In the genomic region with DNA sequence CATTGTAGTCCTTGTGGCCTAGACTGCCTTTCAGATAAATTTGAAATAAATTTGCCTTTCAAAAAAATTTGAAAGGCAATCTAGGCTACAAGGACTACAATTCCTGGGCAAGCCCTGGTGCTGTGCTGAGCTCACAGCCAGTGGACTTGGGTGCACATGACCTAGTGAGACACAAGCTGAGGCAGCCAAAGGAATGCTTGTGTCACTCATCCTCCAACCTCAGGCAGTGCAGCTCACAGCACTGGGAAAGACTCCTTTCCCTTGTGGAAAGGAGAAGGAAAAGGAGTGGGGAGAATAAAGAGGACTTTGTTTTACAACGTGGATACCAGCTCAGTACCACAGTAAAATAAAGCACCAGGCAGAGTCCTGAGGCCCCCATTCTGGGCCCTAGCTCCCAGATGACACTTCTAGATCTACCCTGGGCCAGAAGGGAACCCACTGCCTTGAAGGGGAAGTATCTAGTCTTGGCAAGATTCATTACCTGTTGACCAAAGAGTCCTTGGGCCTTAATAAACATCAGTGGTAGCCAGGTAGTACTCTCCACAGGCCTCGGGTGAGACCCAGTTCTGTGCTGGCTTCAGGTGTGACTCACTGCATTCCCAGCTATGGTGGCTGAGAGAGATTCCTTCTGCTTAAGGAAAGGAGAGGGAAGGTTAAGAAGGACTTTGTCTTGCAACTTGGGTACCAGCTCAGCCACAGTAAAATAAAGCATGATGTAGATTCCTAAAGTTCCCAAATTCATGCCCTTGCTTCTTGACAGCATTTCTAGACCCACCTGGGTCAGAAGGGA, we compare ENCODE assay signal across 15 cellular contexts.
DNase-seq lines count a peak whose midpoint lies in the region; ATAC-seq and TF ChIP-seq lines count a peak whose summit lies in the region.
"Had no signal": no experiment of that assay in that cellular context is flagged by ENCODE, and none has a peak within 500 bp of the region (broad histone marks: within the 10 kb centered on the region; RNA-seq: fewer than 3 reads in every experiment).

No MANE protein-coding gene starts in this region.

- H3F3A ChIP-seq in GM23248 (ENCODE audit: insufficient read depth) = peaks cover 27% of the 10 kb centered on the region

- WGBS in GM23248 (ENCODE audit: low coverage in 1 of 2, low lambda C conversion rate in 2 of 2, missing lambda C conversion rate in 2 of 2), 2 experiments = 64 to 77% methylated on average over 2 of the region's 2 CpGs
- WGBS in trophoblast cell (ENCODE audit: extremely low coverage, insufficient coverage, insufficient read length) = no CpG with 5 or more reads among the region's 2 CpGs

- H3K4me2 ChIP-seq in GM23248 (ENCODE audit: unreplicated experiment) = no peak overlapping the region
- no peak overlapping the region for H3K4me2 ChIP-seq in trophoblast cell (ENCODE audit: low read length)
- H3K4me2 ChIP-seq: KMS-11 had no signal

- no peak overlapping the region for H2BK12ac ChIP-seq in trophoblast cell (ENCODE audit: low read length)

- no peak overlapping the region for H3K18ac ChIP-seq in trophoblast cell (ENCODE audit: low read length)

- H3K9ac ChIP-seq in GM23248 (no peak overlapping the region), trophoblast cell (ENCODE audit: low read length) (no peak overlapping the region)
- H3K9ac ChIP-seq: KMS-11 had no signal

- H3K14ac ChIP-seq in trophoblast cell (ENCODE audit: low read length) = no peak overlapping the region

- no peak overlapping the region for H3K4ac ChIP-seq in trophoblast cell (ENCODE audit: low read depth, low read length)

- in situ Hi-C loops in GM23248 (cut with MboI) = no loop called here

- H3K27me3 ChIP-seq in GM23248 (replicated peaks; ENCODE audit: insufficient read depth) (no peaks in the 10 kb centered on the region), trophoblast cell (ENCODE audit: insufficient read depth, low read length) (no peaks in the 10 kb centered on the region)
- H3K27me3 ChIP-seq: MG63 had no signal

- H3K36me3 ChIP-seq in GM23248 (ENCODE audit: low read depth) (no peaks in the 10 kb centered on the region), trophoblast cell (ENCODE audit: control insufficient read depth in 1 of 2, insufficient read depth in 2 of 2, low read length in 2 of 2) (no peaks in the 10 kb centered on the region)
- H3K36me3 ChIP-seq: MG63 had no signal

- H2BK120ac ChIP-seq in trophoblast cell (ENCODE audit: insufficient read depth, low read length, poor library complexity) = no peak overlapping the region

- H3K9me2 ChIP-seq in GM23248 (ENCODE audit: insufficient read depth) = no peaks in the 10 kb centered on the region

- no peak overlapping the region for H4K91ac ChIP-seq in trophoblast cell (ENCODE audit: low read depth, low read length)

- no peaks in the 10 kb centered on the region for H4K20me1 ChIP-seq in GM23248 (ENCODE audit: insufficient read depth)

- H3K27ac ChIP-seq in GM23248 = no peak overlapping the region
- H3K27ac ChIP-seq in RWPE1 = peak overlapping the region; percentile 41; the same call in 1 of the 2 replicates
- peak overlapping the region; percentile 77 for H3K27ac ChIP-seq in epithelial cell of prostate
- no peak overlapping the region for H3K27ac ChIP-seq in trophoblast cell (ENCODE audit: low read depth, low read length)
- H3K27ac ChIP-seq: KMS-11 had no signal

- H2AFZ ChIP-seq in GM23248 (no peak overlapping the region), trophoblast cell (ENCODE audit: insufficient read depth, low read length, poor library complexity) (no peak overlapping the region)

- no peak for TF ChIP-seq CTCF in RWPE1 (conservative IDR thresholded peaks at IDR 0.05; ENCODE audit: low read depth)

- H3K79me1 ChIP-seq in trophoblast cell (ENCODE audit: low read length) = no peaks in the 10 kb centered on the region

- peak; percentile 41 for DNase-seq in GM23248
- DNase-seq in RWPE1 (ENCODE audit: low spot score) = no peak
- DNase-seq in epithelial cell of prostate (ENCODE audit: low read depth, low spot score) = no peak
- DNase-seq in trophoblast cell = peak; percentile 62 to 74
- DNase-seq in activated naive CD4-positive, alpha-beta T cell treated with Interleukin-2 at 50 U/mL for 16 hours = no peak
- no peak for DNase-seq in superior temporal gyrus (ENCODE audit: extremely low spot score)
- DNase-seq: C1 segment of cervical spinal cord, DMS 273 treated with DMSO at 0.1 percent for 48 hours, MG63, NCI-H1092 treated with DMSO at 0.1 percent for 48 hours, NCI-H1694 treated with DMSO at 0.1 percent for 48 hours, NCI-H774 had no signal

- POLR2A ChIA-PET in RWPE1 (lab: Yijun Ruan, JAX; ENCODE audit: low non-redundant PET) = no interaction called here

- no peak for ATAC-seq in GM18511 (IDR thresholded peaks at IDR 0.05; ENCODE audit: unreplicated experiment)
- ATAC-seq: Panc1 had no signal

- CTCF ChIA-PET in RWPE1 (lab: Yijun Ruan, JAX) = interaction anchor here (0.6 kb wide), 1 partner anchor 12 kb away, joined by 6 read pairs; no protein-coding TSS in a partner anchor

- peaks cover 16% of the 10 kb centered on the region for H3K4me1 ChIP-seq in GM23248 (ENCODE audit: insufficient read depth)
- no peaks in the 10 kb centered on the region for H3K4me1 ChIP-seq in trophoblast cell (ENCODE audit: control insufficient read depth in 1 of 2, insufficient read depth in 2 of 2, low read length in 2 of 2)

- no peak overlapping the region for H3K23ac ChIP-seq in trophoblast cell (ENCODE audit: low read length)

- no peak overlapping the region for H2AK5ac ChIP-seq in trophoblast cell (ENCODE audit: low read length)

- no peak overlapping the region for H2BK5ac ChIP-seq in trophoblast cell (ENCODE audit: low read depth, low read length, poor library complexity)

- H3K4me3 ChIP-seq in GM23248 = no peak overlapping the region
- H3K4me3 ChIP-seq in trophoblast cell (ENCODE audit: low read depth, low read length) = no peak overlapping the region
- H3K4me3 ChIP-seq: MG63 had no signal

- peaks cover 8% of the 10 kb centered on the region for H3K9me3 ChIP-seq in GM23248 (ENCODE audit: low read depth)
- H3K9me3 ChIP-seq in trophoblast cell (ENCODE audit: insufficient read depth, low read depth, low read length) = peaks cover 3% of the 10 kb centered on the region
- H3K9me3 ChIP-seq: MG63 had no signal

- H4K12ac ChIP-seq in trophoblast cell (ENCODE audit: low read depth, low read length) = no peak overlapping the region

- no peak overlapping the region for H4K8ac ChIP-seq in trophoblast cell (ENCODE audit: low read depth, low read length)

- H3K79me2 ChIP-seq in GM23248 (ENCODE audit: insufficient read depth) (no peaks in the 10 kb centered on the region), trophoblast cell (ENCODE audit: control insufficient read depth, insufficient read depth, low read length, poor library complexity) (no peaks in the 10 kb centered on the region)

Comparison
In these comparisons a context has a peak if more than half of its experiments do, and no peak if none do; other contexts are left out.
1. DNase-seq: peak in GM23248 (single experiment) and trophoblast cell (2 of 2); none in RWPE1 (single experiment), epithelial cell of prostate (single experiment), activated naive CD4-positive, alpha-beta T cell treated with Interleukin-2 at 50 U/mL for 16 hours (single experiment) and superior temporal gyrus (single experiment).
2. H3K27ac ChIP-seq: peak in RWPE1 (single experiment) and epithelial cell of prostate (single experiment); none in GM23248 (single experiment) and trophoblast cell (single experiment).